Comparison of ENCODE assay signal across 21 cellular contexts in genomic region chr3:139265131-139266016, GRCh38.
A peak's percentile ranks its signal among the peaks of the same experiment; 100 is the strongest.
DNase-seq lines count a peak whose midpoint lies in the region; ATAC-seq and TF ChIP-seq lines count a peak whose summit lies in the region.
"Had no signal": no experiment of that assay in that cellular context is flagged by ENCODE, and none has a peak within 500 bp of the region (broad histone marks: within the 10 kb centered on the region; RNA-seq: fewer than 3 reads in every experiment).

No MANE protein-coding gene starts in this region.

- no peaks in the 10 kb centered on the region for H3K36me3 Mint-ChIP-seq in activated CD8-positive, alpha-beta memory T cell treated with anti-CD3 and anti-CD28 coated beads, Interleukin-2, amount 10 ng/mL, durations not matched to agents 7 days and 5 days
- H3K36me3 Mint-ChIP-seq in CD8-positive, alpha-beta memory T cell, result no peaks in the 10 kb centered on the region
- H3K36me3 Mint-ChIP-seq: CD4-positive, alpha-beta memory T cell had no signal

- CTCF ChIA-PET in activated CD8-positive, alpha-beta memory T cell treated with anti-CD3 and anti-CD28 coated beads, Interleukin-2, amount 10 ng/mL, durations not matched to agents 7 days and 5 days (lab: Charles Lee), result no interaction called here
- CTCF ChIA-PET in CD8-positive, alpha-beta memory T cell (lab: Charles Lee), result interaction anchor here (0.5 kb wide), 1 partner anchor 327 kb away, joined by 5 read pairs; no protein-coding TSS in a partner anchor

- no peaks in the 10 kb centered on the region for H3K4me1 Mint-ChIP-seq in activated CD8-positive, alpha-beta memory T cell treated with anti-CD3 and anti-CD28 coated beads, Interleukin-2, amount 10 ng/mL, durations not matched to agents 7 days and 5 days
- no peaks in the 10 kb centered on the region for H3K4me1 Mint-ChIP-seq in CD8-positive, alpha-beta memory T cell
- H3K4me1 Mint-ChIP-seq: CD4-positive, alpha-beta memory T cell; IgD-negative memory B cell had no signal

- H3K4me3 Mint-ChIP-seq in activated CD8-positive, alpha-beta memory T cell treated with anti-CD3 and anti-CD28 coated beads, Interleukin-2, amount 10 ng/mL, durations not matched to agents 7 days and 5 days, result no peak overlapping the region
- no peak overlapping the region for H3K4me3 Mint-ChIP-seq in CD8-positive, alpha-beta memory T cell
- H3K4me3 Mint-ChIP-seq: CD4-positive, alpha-beta memory T cell; IgD-negative memory B cell had no signal

- no peaks in the 10 kb centered on the region for H3K9me3 ChIP-seq in right atrium auricular region
- no peaks in the 10 kb centered on the region for H3K9me3 ChIP-seq in CD8-positive, alpha-beta memory T cell (ENCODE audit: low read length)
- H3K9me3 ChIP-seq: BLaER1, MG63 had no signal

- H3K27ac Mint-ChIP-seq in activated CD8-positive, alpha-beta memory T cell treated with anti-CD3 and anti-CD28 coated beads, Interleukin-2, amount 10 ng/mL, durations not matched to agents 7 days and 5 days, result no peak overlapping the region
- H3K27ac Mint-ChIP-seq in CD8-positive, alpha-beta memory T cell, result no peak overlapping the region
- H3K27ac Mint-ChIP-seq: CD4-positive, alpha-beta memory T cell; IgD-negative memory B cell had no signal

- no peaks in the 10 kb centered on the region for H3K9me3 Mint-ChIP-seq in activated CD8-positive, alpha-beta memory T cell treated with anti-CD3 and anti-CD28 coated beads, Interleukin-2, amount 10 ng/mL, durations not matched to agents 7 days and 5 days (ENCODE audit: low read depth)
- no peaks in the 10 kb centered on the region for H3K9me3 Mint-ChIP-seq in CD8-positive, alpha-beta memory T cell

- no peaks in the 10 kb centered on the region for H3K27me3 ChIP-seq in right atrium auricular region
- no peaks in the 10 kb centered on the region for H3K27me3 ChIP-seq in CD8-positive, alpha-beta memory T cell (ENCODE audit: insufficient read depth, low read length, poor library complexity, severe bottlenecking)
- H3K27me3 ChIP-seq: BLaER1, MG63 had no signal

- POLR2A ChIA-PET in CD8-positive, alpha-beta memory T cell (lab: Charles Lee), result no interaction called here

- no peak for TF ChIP-seq CTCF in right atrium auricular region (IDR thresholded peaks at IDR 0.05)

- no peaks in the 10 kb centered on the region for H3K4me1 ChIP-seq in right atrium auricular region
- H3K4me1 ChIP-seq in CD8-positive, alpha-beta memory T cell (ENCODE audit: insufficient read depth, low read length), result no peaks in the 10 kb centered on the region

- no peak overlapping the region for H3K27ac ChIP-seq in right atrium auricular region
- H3K27ac ChIP-seq in CD8-positive, alpha-beta memory T cell (ENCODE audit: low read depth, low read length), result no peak overlapping the region
- H3K27ac ChIP-seq: BLaER1 had no signal

- no peak overlapping the region for H3K4me3 ChIP-seq in right atrium auricular region
- H3K4me3 ChIP-seq in CD8-positive, alpha-beta memory T cell (ENCODE audit: low read length), result no peak overlapping the region
- H3K4me3 ChIP-seq: BLaER1, MG63 had no signal

- peaks cover 10% of the 10 kb centered on the region for H3K27me3 Mint-ChIP-seq in activated CD8-positive, alpha-beta memory T cell treated with anti-CD3 and anti-CD28 coated beads, Interleukin-2, amount 10 ng/mL, durations not matched to agents 7 days and 5 days
- H3K27me3 Mint-ChIP-seq in CD8-positive, alpha-beta memory T cell, result peaks cover 5 to 22% of the 10 kb centered on the region in 2 donors
- H3K27me3 Mint-ChIP-seq: CD4-positive, alpha-beta memory T cell had no signal

- no peak for ATAC-seq in activated CD8-positive, alpha-beta memory T cell treated with anti-CD3 and anti-CD28 coated beads, Interleukin-2, amount 10 ng/mL, durations not matched to agents 7 days and 5 days

- peak; percentile 36 for DNase-seq in activated CD8-positive, alpha-beta memory T cell treated with anti-CD3 and anti-CD28 coated beads, Interleukin-2, amount 10 ng/mL, durations not matched to agents 7 days and 5 days
- DNase-seq in activated CD8-positive, alpha-beta memory T cell treated with anti-CD3 and anti-CD28 coated beads, Interleukin-2, amount 50 U/mL, for 4 hours, result no peak
- peak; percentile 40 for DNase-seq in NCI-H524 treated with DMSO at 0.1 percent for 48 hours (lab: John Stamatoyannopoulos, UW)
- DNase-seq in right atrium auricular region (ENCODE audit: low spot score), result peak; percentile 28
- peak; percentile 13 for DNase-seq in ureter (ENCODE audit: low spot score)
- no peak for DNase-seq in CD8-positive, alpha-beta memory T cell
- DNase-seq in cerebellar nuclear complex (lab: John Stamatoyannopoulos, UW), result no peak
- DNase-seq: Calu3; CD4-positive, alpha-beta memory T cell; GF-D8; H7; Kasumi-1; MG63; NCI-H1048; NCI-H1694 treated with DMSO at 0.1 percent for 48 hours; NCI-H345; NCI-H69; OCI-M1; SHP77 treated with DMSO at 0.1 percent for 48 hours had no signal

- no peaks in the 10 kb centered on the region for H3K36me3 ChIP-seq in right atrium auricular region
- no peaks in the 10 kb centered on the region for H3K36me3 ChIP-seq in CD8-positive, alpha-beta memory T cell (ENCODE audit: insufficient read depth, low read length)
- H3K36me3 ChIP-seq: BLaER1, MG63 had no signal

Comparison
In these comparisons a context has a peak if more than half of its experiments do, and no peak if none do; other contexts are left out.
1. DNase-seq: peak in activated CD8-positive, alpha-beta memory T cell treated with anti-CD3 and anti-CD28 coated beads, Interleukin-2, amount 10 ng/mL, durations not matched to agents 7 days and 5 days (single experiment), NCI-H524 treated with DMSO at 0.1 percent for 48 hours (single experiment), right atrium auricular region (single experiment) and ureter (single experiment); none in activated CD8-positive, alpha-beta memory T cell treated with anti-CD3 and anti-CD28 coated beads, Interleukin-2, amount 50 U/mL, for 4 hours (single experiment), CD8-positive, alpha-beta memory T cell (0 of 5) and cerebellar nuclear complex (0 of 2).